Comparison of ENCODE assay signal across 8 cellular contexts in the genomic region with DNA sequence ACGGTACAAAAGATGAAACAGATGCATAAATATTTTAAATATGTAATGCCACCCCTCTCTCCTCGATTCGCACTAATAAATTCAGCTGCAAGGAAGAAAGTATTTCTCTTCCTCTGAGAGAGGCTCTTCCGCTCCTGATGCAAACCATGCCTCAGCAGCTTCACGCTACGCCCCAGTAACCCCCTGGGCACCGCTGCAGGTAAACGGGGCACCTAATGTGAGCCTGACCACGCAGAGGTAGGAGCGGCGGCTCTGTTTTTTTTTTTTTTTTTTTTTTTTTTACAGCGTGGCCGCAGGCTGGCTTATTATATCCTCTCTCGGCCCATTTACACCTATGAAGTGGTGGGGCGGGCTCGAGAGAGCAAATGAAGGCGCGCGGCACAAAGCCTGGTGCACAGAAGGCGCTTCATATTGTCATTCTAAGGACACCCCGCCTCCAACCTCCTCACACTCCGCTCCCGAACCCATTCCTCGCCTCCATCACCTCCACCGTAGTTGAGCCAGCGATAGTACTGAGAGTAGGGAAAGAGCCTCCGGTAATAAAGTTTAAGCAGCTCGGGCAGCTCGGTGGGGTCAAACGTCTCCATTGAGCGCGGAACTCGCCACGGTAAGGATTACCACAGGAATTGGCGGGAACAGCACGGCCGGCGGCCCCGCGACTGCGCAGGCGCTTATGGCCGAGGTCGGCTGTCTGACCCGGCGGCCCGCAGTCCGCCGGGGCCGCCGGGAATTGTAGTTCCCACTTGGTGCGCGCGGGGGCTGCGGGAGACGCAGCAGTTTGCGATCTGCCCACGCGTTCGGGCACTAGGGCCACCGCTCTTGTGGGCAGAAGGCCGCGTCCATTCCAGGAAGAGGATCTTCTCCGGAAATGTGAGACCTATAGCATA. TPM values are rescaled to one million over a fixed set of nuclear protein-coding genes. Genes with fewer than 3 reads are reported as not detected.
DNase-seq lines count a peak whose midpoint lies in the region; ATAC-seq and TF ChIP-seq lines count a peak whose summit lies in the region.

TSS of gene PRIM1 (minus strand) at position 612 of the 887 bp plus-strand sequence. CDS start at position 587, 25 bp downstream.

- peak; percentile 62 for ATAC-seq in GM19043 (IDR thresholded peaks at IDR 0.05; ENCODE audit: low read depth, unreplicated experiment)
- peak; percentile 75 for ATAC-seq in HG03342 (IDR thresholded peaks at IDR 0.05; ENCODE audit: unreplicated experiment)

- no peaks in the 10 kb centered on the region for H3K27me3 ChIP-seq in kidney epithelial cell (ENCODE audit: control insufficient read depth, insufficient read depth, low read length)

- no peaks in the 10 kb centered on the region for H3K36me3 ChIP-seq in kidney epithelial cell (ENCODE audit: control insufficient read depth, insufficient read depth, low read length)

- TF ChIP-seq CTCF in kidney epithelial cell (IDR thresholded peaks at IDR 0.05; ENCODE audit: insufficient read depth, low read length, poor library complexity, severe bottlenecking), result no peak

- DNase-seq in AG20443 (ENCODE audit: low spot score), result peak; percentile 99
- DNase-seq in NCI-H345 (lab: John Stamatoyannopoulos, UW), result peak; percentile 92
- peak; percentile 63 for DNase-seq in activated CD4-positive, CD25-positive, alpha-beta regulatory T cell treated with anti-CD3 and anti-CD28 coated beads, Interleukin-2, amount 50 U/mL, for 16 hours (ENCODE audit: low read depth, low spot score)
- peak; percentile 78 for DNase-seq in central memory CD4-positive, alpha-beta T cell
- no peak for DNase-seq in kidney epithelial cell (ENCODE audit: low read depth)
- peak; percentile 59 to 80 for DNase-seq in stimulated activated CD4-positive, alpha-beta T cell treated with anti-CD3 and anti-CD28 coated beads, Interleukin-15, amount 100 ng/mL, for 1 hour (ENCODE audit: low read depth in 1 of 2, low spot score in 1 of 2)

- H3K4me3 ChIP-seq in kidney epithelial cell (ENCODE audit: low read depth, low read length), result peak within 1 kb of the TSS; percentile 85

RNA-seq across cellular contexts. Expression of gene PRIM1, which starts in this region (rescaled TPM):
- total RNA-seq in kidney epithelial cell, result 4.5 and 12.0 TPM in 2 replicates
